Comparison of ENCODE assay signal across 11 cellular contexts in the genomic region with DNA sequence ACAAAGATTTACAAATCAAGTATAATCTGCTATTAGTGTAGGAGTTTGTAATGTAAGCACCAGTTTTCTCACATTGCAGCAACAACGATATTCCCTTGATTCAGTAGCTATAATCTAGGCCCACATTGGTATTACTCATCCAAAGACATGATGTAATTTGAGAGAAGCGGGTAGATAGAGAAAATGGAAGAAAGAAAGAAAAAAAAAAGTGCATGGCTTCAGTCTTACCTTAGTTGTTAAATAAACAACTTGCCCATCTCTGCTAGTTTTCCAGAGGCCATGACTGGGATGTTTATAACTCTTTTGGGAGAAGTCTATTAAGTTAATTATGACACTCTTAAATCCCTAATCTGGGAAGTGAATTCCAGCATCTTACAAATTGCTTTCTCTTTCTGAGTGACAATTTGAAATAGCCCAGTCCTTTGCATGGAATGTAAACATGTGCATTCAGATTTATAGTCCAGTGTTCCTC. TPM values are rescaled to one million over a fixed set of nuclear protein-coding genes. Genes with fewer than 3 reads are reported as not detected.
A peak's percentile ranks its signal among the peaks of the same experiment; 100 is the strongest.
DNase-seq lines count a peak whose midpoint lies in the region; ATAC-seq and TF ChIP-seq lines count a peak whose summit lies in the region.
"Had no signal": no experiment of that assay in that cellular context is flagged by ENCODE, and none has a peak within 500 bp of the region (broad histone marks: within the 10 kb centered on the region; RNA-seq: fewer than 3 reads in every experiment).

No MANE protein-coding gene starts in this region.

- H3K9me3 Mint-ChIP-seq in activated CD4-positive, alpha-beta memory T cell treated with anti-CD3 and anti-CD28 coated beads for 36 hours, result no peaks in the 10 kb centered on the region
- H3K9me3 Mint-ChIP-seq in naive thymus-derived CD4-positive, alpha-beta T cell, result no peaks in the 10 kb centered on the region

- TF ChIP-seq CTCF in foreskin keratinocyte (conservative IDR thresholded peaks at IDR 0.05) (no peak), adrenal gland (IDR thresholded peaks at IDR 0.05) (no peak), prostate gland (IDR thresholded peaks at IDR 0.05) (no peak)

- CTCF ChIA-PET in HEK293T (lab: Yijun Ruan, JAX), result no interaction called here
- CTCF ChIA-PET in activated CD4-positive, alpha-beta memory T cell treated with anti-CD3 and anti-CD28 coated beads for 36 hours (lab: Charles Lee), result interaction anchor here (1.0 kb wide), 1 partner anchor 168 kb away, joined by 8 read pairs; no protein-coding TSS in a partner anchor
- CTCF ChIA-PET in naive thymus-derived CD4-positive, alpha-beta T cell (lab: Charles Lee), result no interaction called here

- no peaks in the 10 kb centered on the region for H3K9me3 ChIP-seq in BLaER1
- no peaks in the 10 kb centered on the region for H3K9me3 ChIP-seq in naive thymus-derived CD4-positive, alpha-beta T cell (ENCODE audit: control insufficient read depth in 2 of 3, low read length in 3 of 3)
- no peaks in the 10 kb centered on the region for H3K9me3 ChIP-seq in adrenal gland (replicated peaks in 1 of 3)
- no peaks in the 10 kb centered on the region for H3K9me3 ChIP-seq in prostate gland
- H3K9me3 ChIP-seq: suprapubic skin had no signal

- peaks cover 40% of the 10 kb centered on the region for H3K36me3 Mint-ChIP-seq in activated CD4-positive, alpha-beta memory T cell treated with anti-CD3 and anti-CD28 coated beads for 36 hours
- peaks cover 0 to 17% (median 0%) of the 10 kb centered on the region in 5 donors for H3K36me3 Mint-ChIP-seq in naive thymus-derived CD4-positive, alpha-beta T cell

- no peak overlapping the region; the same call in 1 of the 2 replicates for H3K9ac ChIP-seq in BLaER1

- no peaks in the 10 kb centered on the region for H4K20me1 ChIP-seq in BLaER1

- H3K36me3 ChIP-seq in BLaER1 (peaks cover 32% of the 10 kb centered on the region; the same call in 1 of the 2 replicates), adrenal gland (replicated peaks in 1 of 2) (no peaks in the 10 kb centered on the region), prostate gland (no peaks in the 10 kb centered on the region)
- H3K36me3 ChIP-seq in naive thymus-derived CD4-positive, alpha-beta T cell (ENCODE audit: control insufficient read depth in 2 of 3, insufficient read depth in 3 of 3, low read length in 3 of 3), result no peaks in the 10 kb centered on the region
- H3K36me3 ChIP-seq: suprapubic skin had no signal

- WGBS in adrenal gland, 4 donors, result 45 to 67% (median 53%) methylated on average over 2 of the region's 2 CpGs
- WGBS in prostate gland, result 75% methylated on average over 2 of the region's 2 CpGs

- H3K27ac ChIP-seq in BLaER1 (no peak overlapping the region), foreskin keratinocyte (peak overlapping the region; percentile 29), adrenal gland (no peak overlapping the region), prostate gland (no peak overlapping the region)
- H3K27ac ChIP-seq in naive thymus-derived CD4-positive, alpha-beta T cell (ENCODE audit: low read depth, low read length), result no peak overlapping the region
- H3K27ac ChIP-seq: suprapubic skin had no signal

- POLR2A ChIA-PET in HEK293T (lab: Yijun Ruan, JAX), result no interaction called here
- POLR2A ChIA-PET in activated CD4-positive, alpha-beta memory T cell treated with anti-CD3 and anti-CD28 coated beads for 36 hours (lab: Charles Lee), result no interaction called here
- POLR2A ChIA-PET in naive thymus-derived CD4-positive, alpha-beta T cell (lab: Charles Lee), result no interaction called here

- H3K4me1 Mint-ChIP-seq in activated CD4-positive, alpha-beta memory T cell treated with anti-CD3 and anti-CD28 coated beads for 36 hours (ENCODE audit: low read depth), result peaks cover 37% of the 10 kb centered on the region
- peaks cover 7 to 49% (median 13%) of the 10 kb centered on the region in 7 donors for H3K4me1 Mint-ChIP-seq in naive thymus-derived CD4-positive, alpha-beta T cell

- no peak for ATAC-seq in foreskin keratinocyte
- no peak for ATAC-seq in naive thymus-derived CD4-positive, alpha-beta T cell

- peak overlapping the region; percentile 96 for H3K4me2 ChIP-seq in BLaER1

- H3K4me1 ChIP-seq in BLaER1, result peaks cover 44% of the 10 kb centered on the region
- H3K4me1 ChIP-seq in foreskin keratinocyte, result peaks cover 14% of the 10 kb centered on the region
- H3K4me1 ChIP-seq in naive thymus-derived CD4-positive, alpha-beta T cell (ENCODE audit: control insufficient read depth in 2 of 2, insufficient read depth in 2 of 2, low read length in 2 of 2), result peaks cover 0 to 5% of the 10 kb centered on the region in 2 donors
- H3K4me1 ChIP-seq in adrenal gland (replicated peaks in 1 of 2), result peaks cover 0 to 9% of the 10 kb centered on the region in 2 donors
- H3K4me1 ChIP-seq in prostate gland (replicated peaks), result no peaks in the 10 kb centered on the region

- peak overlapping the region; percentile 51 for H3K4me3 Mint-ChIP-seq in activated CD4-positive, alpha-beta memory T cell treated with anti-CD3 and anti-CD28 coated beads for 36 hours
- H3K4me3 Mint-ChIP-seq in naive thymus-derived CD4-positive, alpha-beta T cell, result peak overlapping the region in 2 of 10 donors; percentile 29 to 84

- no peak overlapping the region for H3K4me3 ChIP-seq in BLaER1
- H3K4me3 ChIP-seq in naive thymus-derived CD4-positive, alpha-beta T cell (ENCODE audit: low read length), result no peak overlapping the region
- H3K4me3 ChIP-seq in adrenal gland, result no peak overlapping the region
- no peak overlapping the region for H3K4me3 ChIP-seq in prostate gland
- H3K4me3 ChIP-seq: suprapubic skin had no signal

- TF ChIP-seq POLR2A in adrenal gland (IDR thresholded peaks at IDR 0.05) (no peak), prostate gland (IDR thresholded peaks at IDR 0.05) (no peak)

- peak overlapping the region; percentile 31 for H3K27ac Mint-ChIP-seq in activated CD4-positive, alpha-beta memory T cell treated with anti-CD3 and anti-CD28 coated beads for 36 hours
- H3K27ac Mint-ChIP-seq in naive thymus-derived CD4-positive, alpha-beta T cell, result peak overlapping the region in 1 of 9 donors; percentile 64

- no peak for DNase-seq in HEK293T (ENCODE audit: extremely low spot score)
- DNase-seq in activated CD4-positive, alpha-beta memory T cell treated with anti-CD3 and anti-CD28 coated beads for 36 hours, result no peak
- peak in 1 of 2 donors; percentile 34 for DNase-seq in foreskin keratinocyte
- DNase-seq in naive thymus-derived CD4-positive, alpha-beta T cell, result no peak
- no peak for DNase-seq in adrenal gland
- no peak for DNase-seq in DMS79 (lab: John Stamatoyannopoulos, UW)
- no peak for DNase-seq in prostate gland (ENCODE audit: low spot score)
- DNase-seq: activated CD4-positive, alpha-beta T cell treated with anti-CD3 and anti-CD28 coated beads, Interleukin-2, amount 50 U/mL, for 48 hours; NCI-H510A treated with DMSO at 0.1 percent for 48 hours had no signal

- intact Hi-C loops in activated CD4-positive, alpha-beta memory T cell treated with anti-CD3 and anti-CD28 coated beads for 36 hours (cut with micrococcal nuclease), result loop anchor here (10.0 kb wide), 1 partner anchor 1179 kb away; the partner anchor contains the start of gene TRMT10B
- intact Hi-C loops in naive thymus-derived CD4-positive, alpha-beta T cell (cut with micrococcal nuclease), result loop anchor here in 1 of 2 donors (10.0 kb wide), 1 partner anchor 909 kb away; the partner anchor contains the start of gene POLR1E
- intact Hi-C loops in adrenal gland (cut with DNase I), result no loop called here
- intact Hi-C loops in prostate gland (cut with DNase I), result no loop called here

- H3K27me3 ChIP-seq in BLaER1 (no peaks in the 10 kb centered on the region), foreskin keratinocyte (no peaks in the 10 kb centered on the region), adrenal gland (no peaks in the 10 kb centered on the region), prostate gland (replicated peaks; ENCODE audit: insufficient read depth) (no peaks in the 10 kb centered on the region)
- H3K27me3 ChIP-seq in naive thymus-derived CD4-positive, alpha-beta T cell (ENCODE audit: control insufficient read depth in 2 of 2, insufficient read depth in 2 of 2, low read length in 2 of 2), result no peaks in the 10 kb centered on the region
- H3K27me3 ChIP-seq: suprapubic skin had no signal

- H3K27me3 Mint-ChIP-seq in activated CD4-positive, alpha-beta memory T cell treated with anti-CD3 and anti-CD28 coated beads for 36 hours, result no peaks in the 10 kb centered on the region
- peaks cover 0 to 2% (median 0%) of the 10 kb centered on the region in 5 donors for H3K27me3 Mint-ChIP-seq in naive thymus-derived CD4-positive, alpha-beta T cell

TF ChIP-seq in HEK293T, 16 proteins besides CTCF, POLR2A, EP300 and RAD21:
- TF ChIP-seq FOXA1 (IDR thresholded peaks at IDR 0.05), result no peak
- TF ChIP-seq ELF4 (IDR thresholded peaks at IDR 0.05), result no peak
- no peak for TF ChIP-seq CTBP1 (IDR thresholded peaks at IDR 0.05; ENCODE audit: borderline replicate concordance)
- TF ChIP-seq, protein P1, sequence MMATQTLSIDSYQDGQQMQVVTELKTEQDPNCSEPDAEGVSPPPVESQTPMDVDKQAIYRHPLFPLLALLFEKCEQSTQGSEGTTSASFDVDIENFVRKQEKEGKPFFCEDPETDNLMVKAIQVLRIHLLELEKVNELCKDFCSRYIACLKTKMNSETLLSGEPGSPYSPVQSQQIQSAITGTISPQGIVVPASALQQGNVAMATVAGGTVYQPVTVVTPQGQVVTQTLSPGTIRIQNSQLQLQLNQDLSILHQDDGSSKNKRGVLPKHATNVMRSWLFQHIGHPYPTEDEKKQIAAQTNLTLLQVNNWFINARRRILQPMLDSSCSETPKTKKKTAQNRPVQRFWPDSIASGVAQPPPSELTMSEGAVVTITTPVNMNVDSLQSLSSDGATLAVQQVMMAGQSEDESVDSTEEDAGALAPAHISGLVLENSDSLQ (IDR thresholded peaks at IDR 0.05), result 0 out of 2 replicates have a peak, but pooled peaks have one; percentile 56
- no peak for TF ChIP-seq SP1 (IDR thresholded peaks at IDR 0.05)
- TF ChIP-seq NFRKB (IDR thresholded peaks at IDR 0.05), result no peak
- TF ChIP-seq BHLHE40 (IDR thresholded peaks at IDR 0.05; ENCODE audit: borderline replicate concordance), result no peak
- no peak for TF ChIP-seq ZNF384 (IDR thresholded peaks at IDR 0.05)
TF ChIP-seq in HEK293T: peak in this region for 1.

RNA-seq across cellular contexts. Expression of gene MELK, which starts 2.8 kb away (rescaled TPM):
- 10 to 100 TPM; 68.4 to 69.6 TPM for total RNA-seq in activated CD4-positive, alpha-beta memory T cell treated with anti-CD3 and anti-CD28 coated beads for 36 hours
- total RNA-seq in foreskin keratinocyte (72.3 and 82.7 TPM in 2 replicates), adrenal gland (1 to 10 TPM in 3 of 8 donors, under 1 TPM in 5; 0.12 to 2.8 (median 0.75) TPM), prostate gland (10 to 100 TPM in 1 of 2 donors, 1 to 10 TPM in 1; 1.1 to 21.0 TPM)
- polyA plus RNA-seq in foreskin keratinocyte (36.9 and 49.8 TPM in 2 replicates), adrenal gland (1 to 10 TPM in 1 of 3 donors, under 1 TPM in 2; 0.24 to 1.6 (median 0.24) TPM)
- total RNA-seq in naive thymus-derived CD4-positive, alpha-beta T cell, result 10 to 100 TPM in 1 of 5 experiments, under 1 TPM in 2, not detected in 2; 0.22 to 40.2 (median 0.88) TPM
- not detected for polyA plus RNA-seq in naive thymus-derived CD4-positive, alpha-beta T cell
